1 cellular context compared by ENCODE assay signal in genomic region chr17:81464586-81464985, GRCh38.
TF ChIP-seq lines count a peak whose summit lies in the region.

No MANE protein-coding gene starts in this region.

TF ChIP-seq in SK-N-SH, 30 proteins besides CTCF, POLR2A, EP300 and RAD21 (continued from another document):
- TF ChIP-seq, protein P1, sequence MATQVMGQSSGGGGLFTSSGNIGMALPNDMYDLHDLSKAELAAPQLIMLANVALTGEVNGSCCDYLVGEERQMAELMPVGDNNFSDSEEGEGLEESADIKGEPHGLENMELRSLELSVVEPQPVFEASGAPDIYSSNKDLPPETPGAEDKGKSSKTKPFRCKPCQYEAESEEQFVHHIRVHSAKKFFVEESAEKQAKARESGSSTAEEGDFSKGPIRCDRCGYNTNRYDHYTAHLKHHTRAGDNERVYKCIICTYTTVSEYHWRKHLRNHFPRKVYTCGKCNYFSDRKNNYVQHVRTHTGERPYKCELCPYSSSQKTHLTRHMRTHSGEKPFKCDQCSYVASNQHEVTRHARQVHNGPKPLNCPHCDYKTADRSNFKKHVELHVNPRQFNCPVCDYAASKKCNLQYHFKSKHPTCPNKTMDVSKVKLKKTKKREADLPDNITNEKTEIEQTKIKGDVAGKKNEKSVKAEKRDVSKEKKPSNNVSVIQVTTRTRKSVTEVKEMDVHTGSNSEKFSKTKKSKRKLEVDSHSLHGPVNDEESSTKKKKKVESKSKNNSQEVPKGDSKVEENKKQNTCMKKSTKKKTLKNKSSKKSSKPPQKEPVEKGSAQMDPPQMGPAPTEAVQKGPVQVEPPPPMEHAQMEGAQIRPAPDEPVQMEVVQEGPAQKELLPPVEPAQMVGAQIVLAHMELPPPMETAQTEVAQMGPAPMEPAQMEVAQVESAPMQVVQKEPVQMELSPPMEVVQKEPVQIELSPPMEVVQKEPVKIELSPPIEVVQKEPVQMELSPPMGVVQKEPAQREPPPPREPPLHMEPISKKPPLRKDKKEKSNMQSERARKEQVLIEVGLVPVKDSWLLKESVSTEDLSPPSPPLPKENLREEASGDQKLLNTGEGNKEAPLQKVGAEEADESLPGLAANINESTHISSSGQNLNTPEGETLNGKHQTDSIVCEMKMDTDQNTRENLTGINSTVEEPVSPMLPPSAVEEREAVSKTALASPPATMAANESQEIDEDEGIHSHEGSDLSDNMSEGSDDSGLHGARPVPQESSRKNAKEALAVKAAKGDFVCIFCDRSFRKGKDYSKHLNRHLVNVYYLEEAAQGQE (IDR thresholded peaks at IDR 0.05; ENCODE audit: low read depth, low read length) = no peak
- TF ChIP-seq CHD2 (IDR thresholded peaks at IDR 0.05; ENCODE audit: low read length, partially characterized antibody) (no peak), TEAD4 (IDR thresholded peaks at IDR 0.05; ENCODE audit: borderline replicate concordance, insufficient read depth) (no peak), SIN3A (IDR thresholded peaks at IDR 0.05; ENCODE audit: borderline replicate concordance, low read depth, low read length) (no peak), GATA2 (CRISPR knock-in tag; IDR thresholded peaks at IDR 0.05) (no peak), RCOR1 (IDR thresholded peaks at IDR 0.05; ENCODE audit: low read length) (no peak), FOXM1 (IDR thresholded peaks at IDR 0.05; ENCODE audit: low read depth) (no peak)
- TF ChIP-seq, protein P2, sequence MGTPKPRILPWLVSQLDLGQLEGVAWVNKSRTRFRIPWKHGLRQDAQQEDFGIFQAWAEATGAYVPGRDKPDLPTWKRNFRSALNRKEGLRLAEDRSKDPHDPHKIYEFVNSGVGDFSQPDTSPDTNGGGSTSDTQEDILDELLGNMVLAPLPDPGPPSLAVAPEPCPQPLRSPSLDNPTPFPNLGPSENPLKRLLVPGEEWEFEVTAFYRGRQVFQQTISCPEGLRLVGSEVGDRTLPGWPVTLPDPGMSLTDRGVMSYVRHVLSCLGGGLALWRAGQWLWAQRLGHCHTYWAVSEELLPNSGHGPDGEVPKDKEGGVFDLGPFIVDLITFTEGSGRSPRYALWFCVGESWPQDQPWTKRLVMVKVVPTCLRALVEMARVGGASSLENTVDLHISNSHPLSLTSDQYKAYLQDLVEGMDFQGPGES (IDR thresholded peaks at IDR 0.05; ENCODE audit: low read depth, low read length) = no peak
- TF ChIP-seq, protein P3, sequence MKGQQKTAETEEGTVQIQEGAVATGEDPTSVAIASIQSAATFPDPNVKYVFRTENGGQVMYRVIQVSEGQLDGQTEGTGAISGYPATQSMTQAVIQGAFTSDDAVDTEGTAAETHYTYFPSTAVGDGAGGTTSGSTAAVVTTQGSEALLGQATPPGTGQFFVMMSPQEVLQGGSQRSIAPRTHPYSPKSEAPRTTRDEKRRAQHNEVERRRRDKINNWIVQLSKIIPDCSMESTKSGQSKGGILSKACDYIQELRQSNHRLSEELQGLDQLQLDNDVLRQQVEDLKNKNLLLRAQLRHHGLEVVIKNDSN (IDR thresholded peaks at IDR 0.05; ENCODE audit: borderline replicate concordance, low read depth) = no peak
